20 cellular contexts compared by ENCODE assay signal in genomic region chr3:131561511-131561910, GRCh38. TPM values are rescaled to one million over a fixed set of nuclear protein-coding genes. Genes with fewer than 3 reads are reported as not detected.
DNase-seq lines count a peak whose midpoint lies in the region; ATAC-seq and TF ChIP-seq lines count a peak whose summit lies in the region.
"Had no signal": no experiment of that assay in that cellular context is flagged by ENCODE, and none has a peak within 500 bp of the region (broad histone marks: within the 10 kb centered on the region; RNA-seq: fewer than 3 reads in every experiment).

No MANE protein-coding gene starts in this region.

- DNase-seq in NCI-H82 (lab: John Stamatoyannopoulos, UW) (peak; percentile 52), NCI-H82 treated with DMSO at 0.1 percent for 48 hours (lab: John Stamatoyannopoulos, UW; ENCODE audit: unreplicated experiment) (no peak), ecto neural progenitor cell (ENCODE audit: low spot score) (peak; percentile 43), cortex of kidney (lab: John Stamatoyannopoulos, UW) (no peak), iPS-NIHi11 (ENCODE audit: low spot score) (no peak), GM13976 (ENCODE audit: low spot score) (no peak)
- DNase-seq: activated CD4-positive, alpha-beta T cell treated with anti-CD3 and anti-CD28 coated beads for 4 hours; KBM-7; NCI-H1694; NCI-H774; Right ventricle myocardium superior; stimulated activated CD8-positive, alpha-beta memory T cell treated with anti-CD3 and anti-CD28 coated beads, Interleukin-4, amount 100 ng/mL, for 48 hours; T-helper 1 cell; upper lobe of left lung had no signal

- peak overlapping the region; percentile 39 for H3K27ac ChIP-seq in mesodermal cell (ENCODE audit: low read depth, low read length, severe bottlenecking)
- H3K27ac ChIP-seq: BLaER1, neutrophil, right atrium auricular region, upper lobe of left lung had no signal

- no peak for TF ChIP-seq CTCF in GM13976 (IDR thresholded peaks at IDR 0.05; ENCODE audit: borderline replicate concordance, control extremely low read depth, extremely low read depth, insufficient read depth, missing control alignments)

- in situ Hi-C loops in GM13976 (cut with MboI; ENCODE audit: low sequenced_read_pairs, unreplicated experiment) = no loop called here

- ATAC-seq in HG03097 (IDR thresholded peaks at IDR 0.05; ENCODE audit: low FRiP score, unreplicated experiment) = no peak
- ATAC-seq: left lobe of liver had no signal

- no peaks in the 10 kb centered on the region for H3K36me3 ChIP-seq in mesodermal cell (ENCODE audit: control insufficient read depth, insufficient read depth, low read length)
- H3K36me3 ChIP-seq: BLaER1, neutrophil, right atrium auricular region, upper lobe of left lung had no signal

- H3K9me3 ChIP-seq in mesodermal cell (ENCODE audit: control insufficient read depth, low read length) = no peaks in the 10 kb centered on the region
- H3K9me3 ChIP-seq: BLaER1, neutrophil, right atrium auricular region, upper lobe of left lung had no signal

- H3K4me1 ChIP-seq in mesodermal cell (ENCODE audit: control insufficient read depth, insufficient read depth, low read length, poor library complexity, severe bottlenecking) = no peaks in the 10 kb centered on the region
- H3K4me1 ChIP-seq: right atrium auricular region, upper lobe of left lung had no signal

- no CpG with 5 or more reads among the region's 2 CpGs for WGBS in mesodermal cell (ENCODE audit: insufficient coverage in 2 of 2), 2 experiments

- H3K4me3 ChIP-seq in mesodermal cell (ENCODE audit: extremely low read depth, insufficient read depth, low read length, poor library complexity, severe bottlenecking) = no peak overlapping the region
- H3K4me3 ChIP-seq: BLaER1, right atrium auricular region, upper lobe of left lung had no signal

RNA-seq across cellular contexts. Expression of gene MRPL3, which starts 58.7 kb away (rescaled TPM):
- polyA plus RNA-seq in mesodermal cell (2013, experiment 1 of 2) = 91.9 TPM
- 93.9 TPM for polyA plus RNA-seq in mesodermal cell (2013, experiment 2 of 2)

Comparison
In these comparisons a context has a peak if more than half of its experiments do, and no peak if none do; other contexts are left out.
1. DNase-seq: peak in NCI-H82 (single experiment) and ecto neural progenitor cell (single experiment); none in NCI-H82 treated with DMSO at 0.1 percent for 48 hours (single experiment), cortex of kidney (single experiment), iPS-NIHi11 (single experiment) and GM13976 (single experiment).